Comparison of ENCODE assay signal across 1 cellular context in the genomic region with DNA sequence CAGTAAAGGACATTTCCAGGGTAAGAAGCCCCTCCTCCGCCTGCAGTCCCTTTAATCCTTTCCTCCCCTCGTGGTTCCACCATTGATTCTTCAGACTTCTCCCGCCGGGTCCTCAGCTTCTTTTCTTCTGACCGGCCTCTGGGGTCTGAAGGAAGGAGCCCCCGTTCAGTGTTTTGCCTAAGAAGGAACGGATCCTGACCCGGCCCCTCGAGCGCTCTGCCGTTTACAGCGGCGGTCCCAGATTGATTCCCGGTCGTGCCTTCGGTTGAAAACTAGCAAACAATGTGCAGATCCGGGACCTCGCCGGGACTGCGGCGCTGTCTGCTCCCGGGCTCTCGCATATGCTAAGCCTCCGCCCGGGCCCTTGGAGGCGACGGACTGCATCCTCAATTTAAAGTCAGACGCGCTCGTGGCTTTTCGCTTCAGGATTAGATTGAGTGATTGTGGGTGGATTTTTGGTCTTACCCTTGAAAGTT.
TF ChIP-seq lines count a peak whose summit lies in the region.

No MANE protein-coding gene starts in this region.

TF ChIP-seq in K562, 482 proteins besides CTCF, POLR2A, EP300 and RAD21 (continued from another document and continues in another):
- TF ChIP-seq, protein P1, sequence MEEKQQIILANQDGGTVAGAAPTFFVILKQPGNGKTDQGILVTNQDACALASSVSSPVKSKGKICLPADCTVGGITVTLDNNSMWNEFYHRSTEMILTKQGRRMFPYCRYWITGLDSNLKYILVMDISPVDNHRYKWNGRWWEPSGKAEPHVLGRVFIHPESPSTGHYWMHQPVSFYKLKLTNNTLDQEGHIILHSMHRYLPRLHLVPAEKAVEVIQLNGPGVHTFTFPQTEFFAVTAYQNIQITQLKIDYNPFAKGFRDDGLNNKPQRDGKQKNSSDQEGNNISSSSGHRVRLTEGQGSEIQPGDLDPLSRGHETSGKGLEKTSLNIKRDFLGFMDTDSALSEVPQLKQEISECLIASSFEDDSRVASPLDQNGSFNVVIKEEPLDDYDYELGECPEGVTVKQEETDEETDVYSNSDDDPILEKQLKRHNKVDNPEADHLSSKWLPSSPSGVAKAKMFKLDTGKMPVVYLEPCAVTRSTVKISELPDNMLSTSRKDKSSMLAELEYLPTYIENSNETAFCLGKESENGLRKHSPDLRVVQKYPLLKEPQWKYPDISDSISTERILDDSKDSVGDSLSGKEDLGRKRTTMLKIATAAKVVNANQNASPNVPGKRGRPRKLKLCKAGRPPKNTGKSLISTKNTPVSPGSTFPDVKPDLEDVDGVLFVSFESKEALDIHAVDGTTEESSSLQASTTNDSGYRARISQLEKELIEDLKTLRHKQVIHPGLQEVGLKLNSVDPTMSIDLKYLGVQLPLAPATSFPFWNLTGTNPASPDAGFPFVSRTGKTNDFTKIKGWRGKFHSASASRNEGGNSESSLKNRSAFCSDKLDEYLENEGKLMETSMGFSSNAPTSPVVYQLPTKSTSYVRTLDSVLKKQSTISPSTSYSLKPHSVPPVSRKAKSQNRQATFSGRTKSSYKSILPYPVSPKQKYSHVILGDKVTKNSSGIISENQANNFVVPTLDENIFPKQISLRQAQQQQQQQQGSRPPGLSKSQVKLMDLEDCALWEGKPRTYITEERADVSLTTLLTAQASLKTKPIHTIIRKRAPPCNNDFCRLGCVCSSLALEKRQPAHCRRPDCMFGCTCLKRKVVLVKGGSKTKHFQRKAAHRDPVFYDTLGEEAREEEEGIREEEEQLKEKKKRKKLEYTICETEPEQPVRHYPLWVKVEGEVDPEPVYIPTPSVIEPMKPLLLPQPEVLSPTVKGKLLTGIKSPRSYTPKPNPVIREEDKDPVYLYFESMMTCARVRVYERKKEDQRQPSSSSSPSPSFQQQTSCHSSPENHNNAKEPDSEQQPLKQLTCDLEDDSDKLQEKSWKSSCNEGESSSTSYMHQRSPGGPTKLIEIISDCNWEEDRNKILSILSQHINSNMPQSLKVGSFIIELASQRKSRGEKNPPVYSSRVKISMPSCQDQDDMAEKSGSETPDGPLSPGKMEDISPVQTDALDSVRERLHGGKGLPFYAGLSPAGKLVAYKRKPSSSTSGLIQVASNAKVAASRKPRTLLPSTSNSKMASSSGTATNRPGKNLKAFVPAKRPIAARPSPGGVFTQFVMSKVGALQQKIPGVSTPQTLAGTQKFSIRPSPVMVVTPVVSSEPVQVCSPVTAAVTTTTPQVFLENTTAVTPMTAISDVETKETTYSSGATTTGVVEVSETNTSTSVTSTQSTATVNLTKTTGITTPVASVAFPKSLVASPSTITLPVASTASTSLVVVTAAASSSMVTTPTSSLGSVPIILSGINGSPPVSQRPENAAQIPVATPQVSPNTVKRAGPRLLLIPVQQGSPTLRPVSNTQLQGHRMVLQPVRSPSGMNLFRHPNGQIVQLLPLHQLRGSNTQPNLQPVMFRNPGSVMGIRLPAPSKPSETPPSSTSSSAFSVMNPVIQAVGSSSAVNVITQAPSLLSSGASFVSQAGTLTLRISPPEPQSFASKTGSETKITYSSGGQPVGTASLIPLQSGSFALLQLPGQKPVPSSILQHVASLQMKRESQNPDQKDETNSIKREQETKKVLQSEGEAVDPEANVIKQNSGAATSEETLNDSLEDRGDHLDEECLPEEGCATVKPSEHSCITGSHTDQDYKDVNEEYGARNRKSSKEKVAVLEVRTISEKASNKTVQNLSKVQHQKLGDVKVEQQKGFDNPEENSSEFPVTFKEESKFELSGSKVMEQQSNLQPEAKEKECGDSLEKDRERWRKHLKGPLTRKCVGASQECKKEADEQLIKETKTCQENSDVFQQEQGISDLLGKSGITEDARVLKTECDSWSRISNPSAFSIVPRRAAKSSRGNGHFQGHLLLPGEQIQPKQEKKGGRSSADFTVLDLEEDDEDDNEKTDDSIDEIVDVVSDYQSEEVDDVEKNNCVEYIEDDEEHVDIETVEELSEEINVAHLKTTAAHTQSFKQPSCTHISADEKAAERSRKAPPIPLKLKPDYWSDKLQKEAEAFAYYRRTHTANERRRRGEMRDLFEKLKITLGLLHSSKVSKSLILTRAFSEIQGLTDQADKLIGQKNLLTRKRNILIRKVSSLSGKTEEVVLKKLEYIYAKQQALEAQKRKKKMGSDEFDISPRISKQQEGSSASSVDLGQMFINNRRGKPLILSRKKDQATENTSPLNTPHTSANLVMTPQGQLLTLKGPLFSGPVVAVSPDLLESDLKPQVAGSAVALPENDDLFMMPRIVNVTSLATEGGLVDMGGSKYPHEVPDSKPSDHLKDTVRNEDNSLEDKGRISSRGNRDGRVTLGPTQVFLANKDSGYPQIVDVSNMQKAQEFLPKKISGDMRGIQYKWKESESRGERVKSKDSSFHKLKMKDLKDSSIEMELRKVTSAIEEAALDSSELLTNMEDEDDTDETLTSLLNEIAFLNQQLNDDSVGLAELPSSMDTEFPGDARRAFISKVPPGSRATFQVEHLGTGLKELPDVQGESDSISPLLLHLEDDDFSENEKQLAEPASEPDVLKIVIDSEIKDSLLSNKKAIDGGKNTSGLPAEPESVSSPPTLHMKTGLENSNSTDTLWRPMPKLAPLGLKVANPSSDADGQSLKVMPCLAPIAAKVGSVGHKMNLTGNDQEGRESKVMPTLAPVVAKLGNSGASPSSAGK (IDR thresholded peaks at IDR 0.05) = peak; percentile 81
- TF ChIP-seq ZBTB17 (CRISPR knock-in tag; IDR thresholded peaks at IDR 0.05) (no peak), KAT8 (IDR thresholded peaks at IDR 0.05; ENCODE audit: low read depth) (no peak), DNMT1 (IDR thresholded peaks at IDR 0.05) (no peak), NFRKB (IDR thresholded peaks at IDR 0.05; ENCODE audit: low read depth) (peak; percentile 54), CREM (IDR thresholded peaks at IDR 0.05; ENCODE audit: low read depth) (no peak), ZZZ3 (IDR thresholded peaks at IDR 0.05) (0 out of 2 replicates have a peak, but pooled peaks have one; percentile 24), ZBED1 (IDR thresholded peaks at IDR 0.05) (no peak), THRA (IDR thresholded peaks at IDR 0.05) (no peak), ZBTB49 (CRISPR knock-in tag; IDR thresholded peaks at IDR 0.05; ENCODE audit: borderline replicate concordance) (no peak), RFX7 (CRISPR knock-in tag; IDR thresholded peaks at IDR 0.05) (no peak), MYNN (IDR thresholded peaks at IDR 0.05) (no peak), MYNN (CRISPR knock-in tag; IDR thresholded peaks at IDR 0.05) (no peak), NR2C1 (IDR thresholded peaks at IDR 0.05) (no peak), NR2C1 (tag; IDR thresholded peaks at IDR 0.05) (no peak), ELF4 (CRISPR knock-in tag; IDR thresholded peaks at IDR 0.05) (no peak), SAP30 (IDR thresholded peaks at IDR 0.05; ENCODE audit: borderline replicate concordance, insufficient read depth, low read depth, low read length, poor library complexity, severe bottlenecking) (peak; percentile 18), ZNF518B (CRISPR knock-in tag; IDR thresholded peaks at IDR 0.05) (no peak), PTTG1 (tag; IDR thresholded peaks at IDR 0.05; ENCODE audit: low read depth) (no peak), ARID1B (IDR thresholded peaks at IDR 0.05) (no peak), CAMTA2 (CRISPR knock-in tag; conservative IDR thresholded peaks at IDR 0.05) (no peak)
- TF ChIP-seq, protein P2, sequence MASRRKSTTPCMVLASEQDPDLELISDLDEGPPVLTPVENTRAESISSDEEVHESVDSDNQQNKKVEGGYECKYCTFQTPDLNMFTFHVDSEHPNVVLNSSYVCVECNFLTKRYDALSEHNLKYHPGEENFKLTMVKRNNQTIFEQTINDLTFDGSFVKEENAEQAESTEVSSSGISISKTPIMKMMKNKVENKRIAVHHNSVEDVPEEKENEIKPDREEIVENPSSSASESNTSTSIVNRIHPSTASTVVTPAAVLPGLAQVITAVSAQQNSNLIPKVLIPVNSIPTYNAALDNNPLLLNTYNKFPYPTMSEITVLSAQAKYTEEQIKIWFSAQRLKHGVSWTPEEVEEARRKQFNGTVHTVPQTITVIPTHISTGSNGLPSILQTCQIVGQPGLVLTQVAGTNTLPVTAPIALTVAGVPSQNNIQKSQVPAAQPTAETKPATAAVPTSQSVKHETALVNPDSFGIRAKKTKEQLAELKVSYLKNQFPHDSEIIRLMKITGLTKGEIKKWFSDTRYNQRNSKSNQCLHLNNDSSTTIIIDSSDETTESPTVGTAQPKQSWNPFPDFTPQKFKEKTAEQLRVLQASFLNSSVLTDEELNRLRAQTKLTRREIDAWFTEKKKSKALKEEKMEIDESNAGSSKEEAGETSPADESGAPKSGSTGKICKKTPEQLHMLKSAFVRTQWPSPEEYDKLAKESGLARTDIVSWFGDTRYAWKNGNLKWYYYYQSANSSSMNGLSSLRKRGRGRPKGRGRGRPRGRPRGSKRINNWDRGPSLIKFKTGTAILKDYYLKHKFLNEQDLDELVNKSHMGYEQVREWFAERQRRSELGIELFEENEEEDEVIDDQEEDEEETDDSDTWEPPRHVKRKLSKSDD (conservative IDR thresholded peaks at IDR 0.05; ENCODE audit: low read length) = no peak
- TF ChIP-seq, protein P3, sequence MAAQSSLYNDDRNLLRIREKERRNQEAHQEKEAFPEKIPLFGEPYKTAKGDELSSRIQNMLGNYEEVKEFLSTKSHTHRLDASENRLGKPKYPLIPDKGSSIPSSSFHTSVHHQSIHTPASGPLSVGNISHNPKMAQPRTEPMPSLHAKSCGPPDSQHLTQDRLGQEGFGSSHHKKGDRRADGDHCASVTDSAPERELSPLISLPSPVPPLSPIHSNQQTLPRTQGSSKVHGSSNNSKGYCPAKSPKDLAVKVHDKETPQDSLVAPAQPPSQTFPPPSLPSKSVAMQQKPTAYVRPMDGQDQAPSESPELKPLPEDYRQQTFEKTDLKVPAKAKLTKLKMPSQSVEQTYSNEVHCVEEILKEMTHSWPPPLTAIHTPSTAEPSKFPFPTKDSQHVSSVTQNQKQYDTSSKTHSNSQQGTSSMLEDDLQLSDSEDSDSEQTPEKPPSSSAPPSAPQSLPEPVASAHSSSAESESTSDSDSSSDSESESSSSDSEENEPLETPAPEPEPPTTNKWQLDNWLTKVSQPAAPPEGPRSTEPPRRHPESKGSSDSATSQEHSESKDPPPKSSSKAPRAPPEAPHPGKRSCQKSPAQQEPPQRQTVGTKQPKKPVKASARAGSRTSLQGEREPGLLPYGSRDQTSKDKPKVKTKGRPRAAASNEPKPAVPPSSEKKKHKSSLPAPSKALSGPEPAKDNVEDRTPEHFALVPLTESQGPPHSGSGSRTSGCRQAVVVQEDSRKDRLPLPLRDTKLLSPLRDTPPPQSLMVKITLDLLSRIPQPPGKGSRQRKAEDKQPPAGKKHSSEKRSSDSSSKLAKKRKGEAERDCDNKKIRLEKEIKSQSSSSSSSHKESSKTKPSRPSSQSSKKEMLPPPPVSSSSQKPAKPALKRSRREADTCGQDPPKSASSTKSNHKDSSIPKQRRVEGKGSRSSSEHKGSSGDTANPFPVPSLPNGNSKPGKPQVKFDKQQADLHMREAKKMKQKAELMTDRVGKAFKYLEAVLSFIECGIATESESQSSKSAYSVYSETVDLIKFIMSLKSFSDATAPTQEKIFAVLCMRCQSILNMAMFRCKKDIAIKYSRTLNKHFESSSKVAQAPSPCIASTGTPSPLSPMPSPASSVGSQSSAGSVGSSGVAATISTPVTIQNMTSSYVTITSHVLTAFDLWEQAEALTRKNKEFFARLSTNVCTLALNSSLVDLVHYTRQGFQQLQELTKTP (IDR thresholded peaks at IDR 0.05; ENCODE audit: low read depth in 1 of 2, partially characterized antibody in 2 of 2) = peak in 1 of 2 experiments; percentile 22
- TF ChIP-seq, protein P4, sequence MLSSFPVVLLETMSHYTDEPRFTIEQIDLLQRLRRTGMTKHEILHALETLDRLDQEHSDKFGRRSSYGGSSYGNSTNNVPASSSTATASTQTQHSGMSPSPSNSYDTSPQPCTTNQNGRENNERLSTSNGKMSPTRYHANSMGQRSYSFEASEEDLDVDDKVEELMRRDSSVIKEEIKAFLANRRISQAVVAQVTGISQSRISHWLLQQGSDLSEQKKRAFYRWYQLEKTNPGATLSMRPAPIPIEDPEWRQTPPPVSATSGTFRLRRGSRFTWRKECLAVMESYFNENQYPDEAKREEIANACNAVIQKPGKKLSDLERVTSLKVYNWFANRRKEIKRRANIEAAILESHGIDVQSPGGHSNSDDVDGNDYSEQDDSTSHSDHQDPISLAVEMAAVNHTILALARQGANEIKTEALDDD (IDR thresholded peaks at IDR 0.05) = no peak
